2 cellular contexts compared by ENCODE assay signal in genomic region chr9:122218070-122218884, GRCh38.
TF ChIP-seq lines count a peak whose summit lies in the region.

No MANE protein-coding gene starts in this region.

TF ChIP-seq in GM23338, 12 proteins besides CTCF, POLR2A, EP300 and RAD21:
- TF ChIP-seq ZNF462 (CRISPR knock-in tag; IDR thresholded peaks at IDR 0.05) (no peak), EZH2 (IDR thresholded peaks at IDR 0.05; ENCODE audit: low read depth, unreplicated experiment) (peak; percentile 73)

TF ChIP-seq in WTC11, 78 proteins besides CTCF, POLR2A, EP300 and RAD21 (continued from another document):
- TF ChIP-seq PRDM15 (CRISPR knock-in tag; IDR thresholded peaks at IDR 0.05) (peak; percentile 66; the same call in 1 of the 2 replicates), GTF2I (CRISPR knock-in tag; conservative IDR thresholded peaks at IDR 0.05) (no peak)
